18 cellular contexts compared by ENCODE assay signal in genomic region chr20:46243707-46244628, GRCh38.
DNase-seq lines count a peak whose midpoint lies in the region; ATAC-seq and TF ChIP-seq lines count a peak whose summit lies in the region.
"Had no signal": no experiment of that assay in that cellular context is flagged by ENCODE, and none has a peak within 500 bp of the region (broad histone marks: within the 10 kb centered on the region; RNA-seq: fewer than 3 reads in every experiment).

No MANE protein-coding gene starts in this region.

- H3K4me1 ChIP-seq in ascending aorta, result no peaks in the 10 kb centered on the region
- H3K4me1 ChIP-seq in spleen, result no peaks in the 10 kb centered on the region
- H3K4me1 ChIP-seq: parathyroid adenoma, suprapubic skin had no signal

- H3K27ac Mint-ChIP-seq in T-helper 17 cell, result no peak overlapping the region
- H3K27ac Mint-ChIP-seq: activated naive CD4-positive, alpha-beta T cell treated with anti-CD3 and anti-CD28 coated beads, Interleukin-2, amount 50 U/mL, for 72 hours; effector memory CD8-positive, alpha-beta T cell; T-helper 1 cell treated with Interleukin-12 subunit alpha and Interleukin-12 subunit beta and Interleukin-4 antibody, amounts not matched to agents 30 μg/mL and 1 μg/mL, for 36 hours had no signal

- H3K4me3 ChIP-seq in fibroblast of mammary gland (ENCODE audit: control insufficient read depth, low read depth, low read length) (no peak overlapping the region), ascending aorta (no peak overlapping the region), spleen (no peak overlapping the region)
- H3K4me3 ChIP-seq: suprapubic skin had no signal

- DNase-seq in ACHN, result peak; percentile 1
- peak; percentile 46 for DNase-seq in ELR (ENCODE audit: low read depth)
- peak; percentile 98 for DNase-seq in NCI-H2171 treated with DMSO at 0.1 percent for 48 hours (lab: John Stamatoyannopoulos, UW)
- peak; percentile 53 for DNase-seq in fibroblast of mammary gland (ENCODE audit: low read depth)
- no peak for DNase-seq in T-helper 17 cell
- no peak for DNase-seq in ascending aorta (ENCODE audit: low spot score in 2 of 2)
- DNase-seq in COLO829 (ENCODE audit: low spot score), result no peak
- no peak for DNase-seq in spleen
- DNase-seq: activated T-cell treated with anti-CD3 and anti-CD28 coated beads for 4 hours; C1 segment of cervical spinal cord; central memory CD4-positive, alpha-beta T cell; effector memory CD8-positive, alpha-beta T cell; MM.1S; stimulated activated CD4-positive, alpha-beta T cell treated with anti-CD3 and anti-CD28 coated beads, Interleukin-15, amount 100 ng/mL, for 24 hours had no signal

- ATAC-seq in T-helper 17 cell, result no peak
- ATAC-seq: activated naive CD4-positive, alpha-beta T cell treated with anti-CD3 and anti-CD28 coated beads, Interleukin-2, amount 50 U/mL, for 72 hours; effector memory CD8-positive, alpha-beta T cell had no signal

- H3K36me3 ChIP-seq in ascending aorta, result no peaks in the 10 kb centered on the region
- no peaks in the 10 kb centered on the region for H3K36me3 ChIP-seq in spleen
- H3K36me3 ChIP-seq: suprapubic skin had no signal

- H3K9me3 ChIP-seq in T-helper 17 cell (ENCODE audit: control insufficient read depth, low read length, poor library complexity, severe bottlenecking) (no peaks in the 10 kb centered on the region), ascending aorta (no peaks in the 10 kb centered on the region), spleen (no peaks in the 10 kb centered on the region)
- H3K9me3 ChIP-seq: suprapubic skin had no signal

- intact Hi-C loops in ascending aorta (cut with DNase I) (no loop called here), spleen (cut with DNase I; ENCODE audit: low total_unique reads) (no loop called here)

- peaks cover 11% of the 10 kb centered on the region for H3K4me1 Mint-ChIP-seq in T-helper 17 cell

- peaks cover 5% of the 10 kb centered on the region for H3K36me3 Mint-ChIP-seq in T-helper 17 cell (ENCODE audit: low read depth)
- H3K36me3 Mint-ChIP-seq: activated naive CD4-positive, alpha-beta T cell treated with anti-CD3 and anti-CD28 coated beads, Interleukin-2, amount 50 U/mL, for 72 hours had no signal

- in situ Hi-C loops in ACHN (cut with HindIII; ENCODE audit: low pct_ligation_motif_present, low pct_unique_long_range_greater_than_20kb, low sequenced_read_pairs), result no loop called here

- TF ChIP-seq CTCF in fibroblast of mammary gland (conservative IDR thresholded peaks at IDR 0.05; ENCODE audit: control insufficient read depth, insufficient read depth, low read depth, low read length) (no peak), ascending aorta (IDR thresholded peaks at IDR 0.05) (no peak), spleen (IDR thresholded peaks at IDR 0.05 in 8 of 11, conservative IDR thresholded peaks at IDR 0.05 in 3 of 11) (no peak)

- peaks cover 63% of the 10 kb centered on the region for H3K27me3 Mint-ChIP-seq in T-helper 17 cell

- 61 to 74% (median 63%) methylated on average over 9 of the region's 9 CpGs for WGBS in spleen, 5 donors

- H3K27me3 ChIP-seq in ascending aorta, result no peaks in the 10 kb centered on the region
- peaks cover 0 to 94% (median 36%) of the 10 kb centered on the region in 7 donors for H3K27me3 ChIP-seq in spleen (replicated peaks in 1 of 7)

- H3K4me3 Mint-ChIP-seq in T-helper 17 cell, result no peak overlapping the region
- H3K4me3 Mint-ChIP-seq: effector memory CD8-positive, alpha-beta T cell; T-helper 1 cell treated with Interleukin-12 subunit alpha and Interleukin-12 subunit beta and Interleukin-4 antibody, amounts not matched to agents 30 μg/mL and 1 μg/mL, for 36 hours had no signal

- H3K27ac ChIP-seq in ascending aorta, result no peak overlapping the region
- H3K27ac ChIP-seq in spleen, result no peak overlapping the region
- H3K27ac ChIP-seq: parathyroid adenoma, suprapubic skin had no signal

- no peak for TF ChIP-seq POLR2A in spleen (IDR thresholded peaks at IDR 0.05)

Comparison
In these comparisons a context has a peak if more than half of its experiments do, and no peak if none do; other contexts are left out.
1. DNase-seq: peak in ACHN (single experiment), ELR (single experiment), NCI-H2171 treated with DMSO at 0.1 percent for 48 hours (single experiment) and fibroblast of mammary gland (single experiment); none in T-helper 17 cell (0 of 3), ascending aorta (0 of 2), COLO829 (single experiment) and spleen (single experiment).